In the genomic region with DNA sequence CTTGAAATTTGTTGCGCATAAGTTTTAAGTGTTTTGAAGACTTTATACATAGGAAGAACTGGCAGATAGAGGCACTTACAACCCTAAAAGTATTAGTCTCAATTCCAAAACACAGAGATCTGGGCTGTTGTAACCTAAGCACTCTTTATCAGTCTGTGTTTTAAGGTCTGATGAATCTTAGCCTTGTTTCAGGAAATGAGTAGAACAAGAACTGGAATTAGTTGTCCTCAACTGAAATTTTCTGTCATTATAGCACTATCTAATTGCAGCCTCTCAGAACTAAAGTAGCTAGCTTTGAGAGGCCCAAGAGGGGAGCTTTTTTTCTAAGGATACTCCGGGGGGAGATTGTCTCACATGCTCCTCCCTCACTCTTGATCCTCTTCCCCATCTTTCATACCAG, we compare ENCODE assay signal across 15 cellular contexts. TPM values are rescaled to one million over a fixed set of nuclear protein-coding genes. Genes with fewer than 3 reads are reported as not detected.
DNase-seq lines count a peak whose midpoint lies in the region; FAIRE-seq and TF ChIP-seq lines count a peak whose summit lies in the region.
"Had no signal": no experiment of that assay in that cellular context is flagged by ENCODE, and none has a peak within 500 bp of the region (broad histone marks: within the 10 kb centered on the region; RNA-seq: fewer than 3 reads in every experiment).

No MANE protein-coding gene starts in this region.

- peaks cover 100% of the 10 kb centered on the region for H3K79me2 ChIP-seq in Loucy (ENCODE audit: insufficient read depth, low read length)
- peaks cover 100% of the 10 kb centered on the region for H3K79me2 ChIP-seq in hepatocyte
- peaks cover 100% of the 10 kb centered on the region for H3K79me2 ChIP-seq in smooth muscle cell (ENCODE audit: low read depth)

- H3K4me3 Mint-ChIP-seq in activated naive CD4-positive, alpha-beta T cell treated with anti-CD3 and anti-CD28 coated beads, Interleukin-2, amount 50 U/mL, for 24 hours: peak overlapping the region; percentile 24
- H3K4me3 Mint-ChIP-seq in activated naive CD4-positive, alpha-beta T cell treated with anti-CD3 and anti-CD28 coated beads, Interleukin-2, amount 10 ng/mL, durations not matched to agents 7 days and 5 days: no peak overlapping the region
- H3K4me3 Mint-ChIP-seq: activated naive CD8-positive, alpha-beta T cell treated with anti-CD3 and anti-CD28 coated beads, Interleukin-2, amount 10 ng/mL, durations not matched to agents 7 days and 5 days had no signal

- peak overlapping the region; percentile 14 for H3K4me2 ChIP-seq in Loucy (ENCODE audit: low read depth, low read length, poor library complexity, severe bottlenecking)
- peak overlapping the region; percentile 47 for H3K4me2 ChIP-seq in hepatocyte
- peak overlapping the region; percentile 76 for H3K4me2 ChIP-seq in smooth muscle cell

- H3F3A ChIP-seq in Loucy (ENCODE audit: low read depth) (no peaks in the 10 kb centered on the region), smooth muscle cell (ENCODE audit: low read depth) (peaks cover 32% of the 10 kb centered on the region)

- no peak overlapping the region for H2AFZ ChIP-seq in Loucy (ENCODE audit: low read length)
- H2AFZ ChIP-seq in hepatocyte: no peak overlapping the region
- no peak overlapping the region for H2AFZ ChIP-seq in smooth muscle cell (ENCODE audit: low read depth)

- H3K27ac ChIP-seq in hepatocyte: peak overlapping the region; percentile 47
- H3K27ac ChIP-seq in smooth muscle cell (ENCODE audit: low read depth): peak overlapping the region; percentile 80

- no peaks in the 10 kb centered on the region for H3K9me3 Mint-ChIP-seq in activated naive CD4-positive, alpha-beta T cell treated with anti-CD3 and anti-CD28 coated beads, Interleukin-2, amount 50 U/mL, for 24 hours
- no peaks in the 10 kb centered on the region for H3K9me3 Mint-ChIP-seq in activated naive CD4-positive, alpha-beta T cell treated with anti-CD3 and anti-CD28 coated beads, Interleukin-2, amount 10 ng/mL, durations not matched to agents 7 days and 5 days
- H3K9me3 Mint-ChIP-seq: activated naive CD8-positive, alpha-beta T cell treated with anti-CD3 and anti-CD28 coated beads, Interleukin-2, amount 10 ng/mL, durations not matched to agents 7 days and 5 days had no signal

- H3K4me1 ChIP-seq in Loucy (ENCODE audit: insufficient read depth, low read length, poor library complexity, severe bottlenecking) (peaks cover 16% of the 10 kb centered on the region), hepatocyte (ENCODE audit: insufficient read depth) (peaks cover 49% of the 10 kb centered on the region), smooth muscle cell (ENCODE audit: low read depth) (peaks cover 26% of the 10 kb centered on the region)

- no peak for DNase-seq in activated naive CD4-positive, alpha-beta T cell treated with anti-CD3 and anti-CD28 coated beads, Interleukin-2, amount 10 ng/mL, durations not matched to agents 7 days and 5 days
- no peak for DNase-seq in hepatocyte (ENCODE audit: low spot score)
- DNase-seq in smooth muscle cell (lab: John Stamatoyannopoulos, UW; ENCODE audit: unreplicated experiment): no peak
- DNase-seq in GM19239 (ENCODE audit: insufficient read length, low spot score): no peak
- no peak for DNase-seq in GOT3 (lab: John Stamatoyannopoulos, UW)
- no peak for DNase-seq in AG20443 (ENCODE audit: low spot score)
- DNase-seq: activated naive CD8-positive, alpha-beta T cell treated with anti-CD3 and anti-CD28 coated beads, Interleukin-2, amount 10 ng/mL, durations not matched to agents 7 days and 5 days; islet precursor cell; NCI-H2029; NCI-H510A; stimulated activated CD4-positive, alpha-beta T cell treated with anti-CD3 and anti-CD28 coated beads, Interleukin-2, amount 100 ng/mL, for 24 hours had no signal

- H3K27me3 Mint-ChIP-seq in activated naive CD4-positive, alpha-beta T cell treated with anti-CD3 and anti-CD28 coated beads, Interleukin-2, amount 50 U/mL, for 24 hours: no peaks in the 10 kb centered on the region
- H3K27me3 Mint-ChIP-seq in activated naive CD4-positive, alpha-beta T cell treated with anti-CD3 and anti-CD28 coated beads, Interleukin-2, amount 10 ng/mL, durations not matched to agents 7 days and 5 days: no peaks in the 10 kb centered on the region
- H3K27me3 Mint-ChIP-seq: activated naive CD8-positive, alpha-beta T cell treated with anti-CD3 and anti-CD28 coated beads, Interleukin-2, amount 10 ng/mL, durations not matched to agents 7 days and 5 days had no signal

- peak overlapping the region; percentile 51 for H3K27ac Mint-ChIP-seq in activated naive CD4-positive, alpha-beta T cell treated with anti-CD3 and anti-CD28 coated beads, Interleukin-2, amount 50 U/mL, for 24 hours
- no peak overlapping the region for H3K27ac Mint-ChIP-seq in activated naive CD4-positive, alpha-beta T cell treated with anti-CD3 and anti-CD28 coated beads, Interleukin-2, amount 10 ng/mL, durations not matched to agents 7 days and 5 days
- H3K27ac Mint-ChIP-seq: activated naive CD8-positive, alpha-beta T cell treated with anti-CD3 and anti-CD28 coated beads, Interleukin-2, amount 10 ng/mL, durations not matched to agents 7 days and 5 days had no signal

- CTCF ChIA-PET in activated naive CD4-positive, alpha-beta T cell treated with anti-CD3 and anti-CD28 coated beads, Interleukin-2, amount 10 ng/mL, durations not matched to agents 7 days and 5 days (lab: Charles Lee): interaction anchor here (1.0 to 1.1 kb wide), 3 partner anchors 11 to 100 kb away, joined by 3 read pairs; no protein-coding TSS in a partner anchor

- no peak overlapping the region for H3K4me3 ChIP-seq in Loucy (ENCODE audit: low read length, poor library complexity, severe bottlenecking)
- no peak overlapping the region for H3K4me3 ChIP-seq in hepatocyte
- H3K4me3 ChIP-seq in smooth muscle cell: no peak overlapping the region

- no peaks in the 10 kb centered on the region for H3K9me3 ChIP-seq in Loucy (ENCODE audit: insufficient read depth, low read depth, low read length)
- no peaks in the 10 kb centered on the region for H3K9me3 ChIP-seq in hepatocyte (ENCODE audit: low read depth)
- no peaks in the 10 kb centered on the region for H3K9me3 ChIP-seq in smooth muscle cell (replicated peaks; ENCODE audit: low read depth)
- H3K9me3 ChIP-seq: neutrophil had no signal

- no peak overlapping the region for H3K9ac ChIP-seq in Loucy (ENCODE audit: low read depth, low read length, poor library complexity, severe bottlenecking)
- no peak overlapping the region for H3K9ac ChIP-seq in smooth muscle cell (ENCODE audit: low read depth)

- no peak for FAIRE-seq in GM19239 (lab: Jason Lieb, UNC)
- FAIRE-seq: H1 had no signal

- peaks cover 100% of the 10 kb centered on the region for H4K20me1 ChIP-seq in Loucy (ENCODE audit: insufficient read depth, low read length, poor library complexity, severe bottlenecking)
- H4K20me1 ChIP-seq in hepatocyte (ENCODE audit: insufficient read depth, poor library complexity, severe bottlenecking): peaks cover 100% of the 10 kb centered on the region
- H4K20me1 ChIP-seq in smooth muscle cell (ENCODE audit: low read depth): peaks cover 100% of the 10 kb centered on the region

- peaks cover 94% of the 10 kb centered on the region for H3K4me1 Mint-ChIP-seq in activated naive CD4-positive, alpha-beta T cell treated with anti-CD3 and anti-CD28 coated beads, Interleukin-2, amount 50 U/mL, for 24 hours
- peaks cover 41% of the 10 kb centered on the region for H3K4me1 Mint-ChIP-seq in activated naive CD4-positive, alpha-beta T cell treated with anti-CD3 and anti-CD28 coated beads, Interleukin-2, amount 10 ng/mL, durations not matched to agents 7 days and 5 days

- H3K36me3 ChIP-seq in Loucy (ENCODE audit: insufficient read depth, low read length) (peaks cover 94% of the 10 kb centered on the region), hepatocyte (replicated peaks; ENCODE audit: insufficient read depth, low read depth) (no peaks in the 10 kb centered on the region), smooth muscle cell (ENCODE audit: low read depth) (peaks cover 2% of the 10 kb centered on the region)

- H3K9me2 ChIP-seq in Loucy (replicated peaks; ENCODE audit: low read depth, low read length) (no peaks in the 10 kb centered on the region), hepatocyte (replicated peaks; ENCODE audit: insufficient read depth) (no peaks in the 10 kb centered on the region)

- no peaks in the 10 kb centered on the region for H3K27me3 ChIP-seq in Loucy (ENCODE audit: insufficient read depth, low read length, poor library complexity, severe bottlenecking)
- H3K27me3 ChIP-seq in hepatocyte: no peaks in the 10 kb centered on the region
- H3K27me3 ChIP-seq in smooth muscle cell (ENCODE audit: low read depth): no peaks in the 10 kb centered on the region
- H3K27me3 ChIP-seq: neutrophil had no signal

- TF ChIP-seq CTCF in Loucy (conservative IDR thresholded peaks at IDR 0.05; ENCODE audit: low read length) (no peak), hepatocyte (IDR thresholded peaks at IDR 0.05; ENCODE audit: poor library complexity) (no peak), smooth muscle cell (IDR thresholded peaks at IDR 0.05; ENCODE audit: borderline replicate concordance, insufficient read depth, poor library complexity, severe bottlenecking) (no peak)

- peaks cover 7% of the 10 kb centered on the region for H3K36me3 Mint-ChIP-seq in activated naive CD4-positive, alpha-beta T cell treated with anti-CD3 and anti-CD28 coated beads, Interleukin-2, amount 50 U/mL, for 24 hours
- H3K36me3 Mint-ChIP-seq in activated naive CD4-positive, alpha-beta T cell treated with anti-CD3 and anti-CD28 coated beads, Interleukin-2, amount 10 ng/mL, durations not matched to agents 7 days and 5 days: peaks cover 47% of the 10 kb centered on the region

- 79% methylated on average over 2 of the region's 2 CpGs for WGBS in hepatocyte (ENCODE audit: low lambda C conversion rate, missing lambda C conversion rate)
- WGBS in smooth muscle cell (ENCODE audit: low lambda C conversion rate): 57% methylated on average over 2 of the region's 2 CpGs

RNA-seq across cellular contexts. Expression of gene HNRNPM, which starts 13.0 kb away (rescaled TPM):
- total RNA-seq in hepatocyte: 64.7 and 69.3 TPM in 2 replicates
- polyA plus RNA-seq in hepatocyte: 159 and 161 TPM in 2 replicates
- 44.3 and 54.9 TPM in 2 replicates for total RNA-seq in smooth muscle cell
- polyA plus RNA-seq in smooth muscle cell: 143 and 156 TPM in 2 replicates

RNA-seq across cellular contexts. Expression of gene PRAM1, which starts 44.6 kb away (rescaled TPM):
- 0.44 and 0.73 TPM in 2 replicates for total RNA-seq in hepatocyte
- 0.48 and 0.91 TPM in 2 replicates for polyA plus RNA-seq in hepatocyte
- total RNA-seq in smooth muscle cell: not detected in 2 replicates
- polyA plus RNA-seq in smooth muscle cell: 0.18 and 0.74 TPM in 2 replicates

RNA-seq across cellular contexts. Expression of gene MARCHF2, which starts 44.7 kb away (rescaled TPM):
- total RNA-seq in hepatocyte (39.0 and 73.5 TPM in 2 replicates), smooth muscle cell (22.2 and 22.5 TPM in 2 replicates)
- polyA plus RNA-seq in hepatocyte (32.9 and 38.5 TPM in 2 replicates), smooth muscle cell (24.4 and 32.5 TPM in 2 replicates)

RNA-seq across cellular contexts. Expression of gene ZNF414, which starts 56.2 kb away (rescaled TPM):
- 3.8 and 5.7 TPM in 2 replicates for total RNA-seq in hepatocyte
- 54.2 and 54.3 TPM in 2 replicates for polyA plus RNA-seq in hepatocyte
- 1.3 and 10.2 TPM in 2 replicates for total RNA-seq in smooth muscle cell
- polyA plus RNA-seq in smooth muscle cell: 33.0 and 42.4 TPM in 2 replicates

Comparison
In these comparisons a context has a peak if more than half of its experiments do, and no peak if none do; other contexts are left out.
1. H3K4me2 ChIP-seq: peak in every context shown above with its lines; median percentile 76 in smooth muscle cell; 47 in hepatocyte; 14 in Loucy.